ENCODE assay signal across 25 cellular contexts in the genomic region with DNA sequence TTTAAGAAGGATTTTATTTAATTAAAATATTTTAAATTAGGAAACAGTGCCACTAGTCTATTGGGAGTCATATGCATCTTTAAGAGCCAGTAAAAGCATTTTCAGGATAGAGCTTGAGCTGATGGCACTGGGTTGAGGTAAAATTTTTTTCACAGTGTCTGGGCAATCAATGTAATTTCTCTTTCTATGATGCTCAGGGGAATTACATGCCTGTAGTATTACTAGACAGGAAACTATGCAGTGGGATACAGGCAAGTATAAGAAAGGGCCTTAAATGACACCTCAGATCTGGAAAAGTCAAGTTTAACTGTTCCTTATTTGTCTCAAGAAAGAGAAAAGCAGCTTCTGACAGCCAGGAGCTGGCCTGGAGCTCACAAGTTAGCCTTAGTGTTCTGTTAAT.
DNase-seq lines count a peak whose midpoint lies in the region; ATAC-seq and TF ChIP-seq lines count a peak whose summit lies in the region.
"Had no signal": no experiment of that assay in that cellular context is flagged by ENCODE, and none has a peak within 500 bp of the region (broad histone marks: within the 10 kb centered on the region; RNA-seq: fewer than 3 reads in every experiment).

No MANE protein-coding gene starts in this region.

- peak overlapping the region; percentile 92 for H3K27ac ChIP-seq in endodermal cell (ENCODE audit: low read depth, low read length)
- H3K27ac ChIP-seq: adrenal gland, gastroesophageal sphincter, HL-60, RWPE1, SK-N-MC had no signal

- no peak for TF ChIP-seq CTCF in endodermal cell (conservative IDR thresholded peaks at IDR 0.05)

- H3K27me3 Mint-ChIP-seq in endodermal cell (ENCODE audit: insufficient read depth): no peaks in the 10 kb centered on the region
- H3K27me3 Mint-ChIP-seq: activated B cell treated with CpG ODN at 0.5 μM for 24 hours had no signal

- H3K4me1 Mint-ChIP-seq in endodermal cell: peaks cover 7% of the 10 kb centered on the region
- H3K4me1 Mint-ChIP-seq: B cell, naive B cell had no signal

- H3K4me3 ChIP-seq in endodermal cell (ENCODE audit: low read length): no peak overlapping the region
- H3K4me3 ChIP-seq in skeletal muscle cell (ENCODE audit: low read depth, low read length): no peak overlapping the region
- H3K4me3 ChIP-seq: adrenal gland, dorsolateral prefrontal cortex, gastroesophageal sphincter, SK-N-MC, tibial nerve had no signal

- H3K9me3 Mint-ChIP-seq in endodermal cell: no peaks in the 10 kb centered on the region
- H3K9me3 Mint-ChIP-seq: activated B cell treated with CpG ODN at 0.5 μM for 24 hours, naive B cell had no signal

- no peak for ATAC-seq in HG03565 (IDR thresholded peaks at IDR 0.05; ENCODE audit: unreplicated experiment)
- no peak for ATAC-seq in HG03457 (IDR thresholded peaks at IDR 0.05; ENCODE audit: unreplicated experiment)
- ATAC-seq: gastroesophageal sphincter had no signal

- peaks cover 27% of the 10 kb centered on the region for H3K9me3 ChIP-seq in endodermal cell (ENCODE audit: control insufficient read depth, low read length)
- H3K9me3 ChIP-seq: adrenal gland, gastroesophageal sphincter, tibial nerve had no signal

- no peaks in the 10 kb centered on the region for H3K36me3 ChIP-seq in endodermal cell (ENCODE audit: control insufficient read depth, insufficient read depth, low read length)
- H3K36me3 ChIP-seq: adrenal gland, gastroesophageal sphincter, tibial nerve had no signal

- no peak overlapping the region for H3K27ac Mint-ChIP-seq in endodermal cell
- H3K27ac Mint-ChIP-seq: activated B cell treated with CpG ODN at 0.5 μM for 24 hours, B cell had no signal

- no peak overlapping the region for H3K9ac ChIP-seq in endodermal cell (ENCODE audit: extremely low read depth, low read length, poor library complexity, severe bottlenecking)

- peaks cover 2% of the 10 kb centered on the region for H3K36me3 Mint-ChIP-seq in endodermal cell (ENCODE audit: low read depth)
- H3K36me3 Mint-ChIP-seq: naive B cell had no signal

- no peaks in the 10 kb centered on the region for H3K4me1 ChIP-seq in endodermal cell (ENCODE audit: control insufficient read depth, insufficient read depth, low read length)

- no peak overlapping the region for H3K4me3 Mint-ChIP-seq in endodermal cell
- H3K4me3 Mint-ChIP-seq: activated B cell treated with CpG ODN at 0.5 μM for 24 hours, B cell, naive B cell had no signal

- H3K27me3 ChIP-seq in endodermal cell (ENCODE audit: control insufficient read depth, insufficient read depth, low read length, poor library complexity, severe bottlenecking): no peaks in the 10 kb centered on the region
- H3K27me3 ChIP-seq: adrenal gland, dorsolateral prefrontal cortex, gastroesophageal sphincter, tibial nerve had no signal

- DNase-seq in COLO829 (ENCODE audit: low spot score) (peak; percentile 25), LHCN-M2 (ENCODE audit: low read depth) (peak; percentile 66), endodermal cell (no peak), skeletal muscle cell (ENCODE audit: low read depth) (peak; percentile 67), SW480 (ENCODE audit: low spot score) (no peak), GF-D8 (lab: John Stamatoyannopoulos, UW) (no peak)
- DNase-seq: activated B cell treated with CpG ODN at 0.5 μM for 24 hours; activated CD4-positive, alpha-beta T cell treated with anti-CD3 and anti-CD28 coated beads, Interleukin-2, amount 50 U/mL, for 48 hours; activated CD8-positive, alpha-beta memory T cell treated with anti-CD3 and anti-CD28 coated beads, Interleukin-2, amount 50 U/mL, for 48 hours; activated effector memory CD4-positive, alpha-beta T cell treated with anti-CD3 and anti-CD28 coated beads, Interleukin-2, amount 50 U/mL, for 16 hours; adrenal gland; DND-41; naive B cell; stimulated activated CD4-positive, alpha-beta T cell treated with anti-CD3 and anti-CD28 coated beads, Interleukin-4, amount 100 ng/mL, for 24 hours; stimulated activated naive CD8-positive, alpha-beta T cell treated with anti-CD3 and anti-CD28 coated beads, Interleukin-15, Interleukin-2, amounts not matched to agents 100 U/mL and 50 U/mL, for 24 hours; T-helper 9 cell had no signal

Comparison
In these comparisons a context has a peak if more than half of its experiments do, and no peak if none do; other contexts are left out.
1. DNase-seq: peak in COLO829 (single experiment), LHCN-M2 (single experiment) and skeletal muscle cell (single experiment); none in endodermal cell (single experiment), SW480 (single experiment) and GF-D8 (single experiment).